In genomic region chr1:181778630-181779285, GRCh38 we compare ENCODE assay signal across 16 cellular contexts.
DNase-seq lines count a peak whose midpoint lies in the region; FAIRE-seq and TF ChIP-seq lines count a peak whose summit lies in the region.
"Had no signal": no experiment of that assay in that cellular context is flagged by ENCODE, and none has a peak within 500 bp of the region (broad histone marks: within the 10 kb centered on the region; RNA-seq: fewer than 3 reads in every experiment).

No MANE protein-coding gene starts in this region.

- H3K56ac ChIP-seq in H1 (replicated peaks; ENCODE audit: insufficient read length, low read depth, low read length): no peak overlapping the region

- no peak overlapping the region for H4K8ac ChIP-seq in H1 (ENCODE audit: extremely low read depth, insufficient read depth, low read length)

- 79% methylated on average over 4 of the region's 4 CpGs; no CpG with 5 or more reads in 1 of the 2 experiments for WGBS in H1 (ENCODE audit: extremely low coverage in 1 of 2, insufficient coverage in 1 of 2, insufficient read length in 1 of 2, insufficient replicate concordance in 2 of 2, low coverage in 1 of 2, low lambda C conversion rate in 2 of 2, missing lambda C conversion rate in 1 of 2), 2 experiments

- H4K91ac ChIP-seq in H1 (replicated peaks; ENCODE audit: insufficient read length, low read length): no peak overlapping the region

- no peaks in the 10 kb centered on the region for H4K20me1 ChIP-seq in H1 (replicated peaks in 1 of 2; ENCODE audit: control insufficient read depth in 1 of 2, insufficient read depth in 2 of 2, low read length in 2 of 2)
- H4K20me1 ChIP-seq: BLaER1 treated with 17β-estradiol and CSF1 and Interleukin-3, amounts not matched to agents 10 nM and 100 nM had no signal

- H3K4me3 Mint-ChIP-seq in mesothelial cell of epicardium: no peak overlapping the region
- H3K4me3 Mint-ChIP-seq: activated B cell treated with CpG ODN at 0.5 μM for 24 hours had no signal

- H3K4ac ChIP-seq in H1 (replicated peaks; ENCODE audit: insufficient read length, low read depth, low read length): no peak overlapping the region

- peaks cover 51% of the 10 kb centered on the region for H3K27me3 Mint-ChIP-seq in mesothelial cell of epicardium (ENCODE audit: low read depth)
- H3K27me3 Mint-ChIP-seq: activated B cell treated with CpG ODN at 0.5 μM for 24 hours had no signal

- H3K4me1 ChIP-seq in H1 (replicated peaks in 1 of 4; ENCODE audit: control insufficient read depth in 3 of 4, insufficient read depth in 4 of 4, low read length in 3 of 4): peaks cover 0 to 7% (median 2%) of the 10 kb centered on the region in 4 experiments; a peak in 3 of 7 replicates
- H3K4me1 ChIP-seq: BLaER1 treated with 17β-estradiol and CSF1 and Interleukin-3, amounts not matched to agents 10 nM and 100 nM; Peyer's patch; testis had no signal

- H3K23me2 ChIP-seq in H1 (ENCODE audit: low read depth, low read length): no peaks in the 10 kb centered on the region

- no peak overlapping the region for H2BK12ac ChIP-seq in H1 (ENCODE audit: low read depth, low read length)

- in situ Hi-C loops in G401 (cut with HindIII; ENCODE audit: low sequenced_read_pairs): no loop called here

- no peak overlapping the region for H3K23ac ChIP-seq in H1 (ENCODE audit: insufficient read length)

- H3K9ac ChIP-seq in H1 (replicated peaks in 1 of 4; ENCODE audit: extremely low read depth in 1 of 4, low read depth in 3 of 4, low read length in 3 of 4): no peak overlapping the region
- H3K9ac ChIP-seq: BLaER1 treated with 17β-estradiol and CSF1 and Interleukin-3, amounts not matched to agents 10 nM and 100 nM had no signal

- H2BK20ac ChIP-seq in H1 (ENCODE audit: low read length): no peak overlapping the region

- CTCF ChIA-PET in H1 (lab: Charles Lee; ENCODE audit: partially characterized antibody): interaction anchor here (0.6 to 1.7 kb wide), 8 partner anchors 8 to 297 kb away, joined by 3 to 4 read pairs (median 3); no protein-coding TSS in a partner anchor

- no peak overlapping the region for H3K27ac Mint-ChIP-seq in mesothelial cell of epicardium
- H3K27ac Mint-ChIP-seq: activated B cell treated with CpG ODN at 0.5 μM for 24 hours had no signal

- POLR2A ChIA-PET in H1 (lab: Charles Lee; ENCODE audit: partially characterized antibody): no interaction called here

- no peaks in the 10 kb centered on the region for H3K9me3 Mint-ChIP-seq in mesothelial cell of epicardium
- H3K9me3 Mint-ChIP-seq: activated B cell treated with CpG ODN at 0.5 μM for 24 hours had no signal

- H3K18ac ChIP-seq in H1 (ENCODE audit: extremely low read depth, low read length): no peak overlapping the region

- H3K9me3 ChIP-seq in H1 (ENCODE audit: insufficient read depth in 2 of 2, low read depth in 1 of 2, low read length in 1 of 2): no peaks in the 10 kb centered on the region
- H3K9me3 ChIP-seq: BLaER1 treated with 17β-estradiol and CSF1 and Interleukin-3, amounts not matched to agents 10 nM and 100 nM; Peyer's patch; testis had no signal

- H2BK120ac ChIP-seq in H1 (replicated peaks; ENCODE audit: low read depth, low read length): no peak overlapping the region

- no peak overlapping the region for H3K14ac ChIP-seq in H1 (ENCODE audit: insufficient read length)

- no peak for FAIRE-seq in H1 (lab: Jason Lieb, UNC)

- peaks cover 0 to 3% (median 0%) of the 10 kb centered on the region in 4 experiments; a peak in 1 of 7 replicates for H3K27me3 ChIP-seq in H1 (replicated peaks in 1 of 4; ENCODE audit: control insufficient read depth in 3 of 4, extremely low read depth in 1 of 4, insufficient read depth in 3 of 4, low read length in 3 of 4)
- H3K27me3 ChIP-seq: BLaER1 treated with 17β-estradiol and CSF1 and Interleukin-3, amounts not matched to agents 10 nM and 100 nM; Peyer's patch; testis had no signal

- no peaks in the 10 kb centered on the region for H3K79me1 ChIP-seq in H1 (ENCODE audit: low read depth, low read length)

- no peak overlapping the region for H4K5ac ChIP-seq in H1 (ENCODE audit: insufficient read length, low read depth, low read length)

- H2AK5ac ChIP-seq in H1 (ENCODE audit: low read depth, low read length): no peak overlapping the region

- no peak overlapping the region for H3K4me3 ChIP-seq in H1 (ENCODE audit: extremely low read depth in 1 of 4, insufficient read depth in 2 of 4, low read depth in 3 of 4, low read length in 4 of 4)
- H3K4me3 ChIP-seq: BLaER1 treated with 17β-estradiol and CSF1 and Interleukin-3, amounts not matched to agents 10 nM and 100 nM; Peyer's patch; testis had no signal

- no peak for TF ChIP-seq RAD21 in H1 (IDR thresholded peaks at IDR 0.05 in 1 of 2, conservative IDR thresholded peaks at IDR 0.05 in 1 of 2; ENCODE audit: low read depth in 2 of 2, low read length in 2 of 2)

- peak; percentile 84 for DNase-seq in G401 (ENCODE audit: low spot score)
- DNase-seq in NCI-H69 (lab: John Stamatoyannopoulos, UW): peak; percentile 98
- DNase-seq in H1 (ENCODE audit: low read depth in 1 of 2, low spot score in 2 of 2): no peak
- DNase-seq in retina: peak; percentile 61
- DNase-seq in stimulated activated CD4-positive, alpha-beta T cell treated with anti-CD3 and anti-CD28 coated beads, Interleukin-2, amount 100 ng/mL, for 48 hours: no peak
- no peak for DNase-seq in mesothelial cell of epicardium (ENCODE audit: low spot score in 2 of 2, unreplicated experiment in 2 of 2)
- no peak for DNase-seq in pons (ENCODE audit: low spot score)
- DNase-seq: activated B cell treated with CpG ODN at 0.5 μM for 24 hours; activated effector memory CD4-positive, alpha-beta T cell treated with anti-CD3 and anti-CD28 coated beads, Interleukin-2, amount 50 U/mL, for 16 hours; anterior cingulate cortex; HCEC 1CT; Peyer's patch; stimulated activated CD4-positive, alpha-beta T cell treated with anti-CD3 and anti-CD28 coated beads, Interleukin-4, amount 100 ng/mL, for 24 hours; T-helper 1 cell; testis had no signal

- H3K79me2 ChIP-seq in H1 (ENCODE audit: control insufficient read depth in 1 of 2, insufficient read depth in 2 of 2, low read length in 2 of 2): no peaks in the 10 kb centered on the region

- no peaks in the 10 kb centered on the region for H3K36me3 Mint-ChIP-seq in mesothelial cell of epicardium

- no peaks in the 10 kb centered on the region for H3K36me3 ChIP-seq in H1 (ENCODE audit: control insufficient read depth in 2 of 4, insufficient read depth in 4 of 4, low read length in 3 of 4)
- H3K36me3 ChIP-seq: BLaER1 treated with 17β-estradiol and CSF1 and Interleukin-3, amounts not matched to agents 10 nM and 100 nM; Peyer's patch had no signal

- no peaks in the 10 kb centered on the region for H3K4me1 Mint-ChIP-seq in mesothelial cell of epicardium
- H3K4me1 Mint-ChIP-seq: activated B cell treated with CpG ODN at 0.5 μM for 24 hours had no signal

- H3K4me2 ChIP-seq in H1 (ENCODE audit: insufficient read depth in 1 of 2, low read depth in 2 of 2, low read length in 2 of 2): no peak overlapping the region; a peak in 1 of 4 replicates
- H3K4me2 ChIP-seq: BLaER1 treated with 17β-estradiol and CSF1 and Interleukin-3, amounts not matched to agents 10 nM and 100 nM had no signal

- TF ChIP-seq POLR2A in H1 (IDR thresholded peaks at IDR 0.05; ENCODE audit: control extremely low read depth in 1 of 2, low read depth in 2 of 2, low read length in 2 of 2): no peak

- no peak overlapping the region for H3K27ac ChIP-seq in H1 (ENCODE audit: low read depth, low read length)
- H3K27ac ChIP-seq: BLaER1 treated with 17β-estradiol and CSF1 and Interleukin-3, amounts not matched to agents 10 nM and 100 nM; Peyer's patch; testis had no signal

- peak overlapping the region; percentile 67; the same call in 1 of the 2 replicates for H2BK15ac ChIP-seq in H1 (ENCODE audit: low read length)

- H2BK5ac ChIP-seq in H1 (ENCODE audit: low read depth, low read length): no peak overlapping the region

- no peak for TF ChIP-seq EP300 in H1 (IDR thresholded peaks at IDR 0.05; ENCODE audit: borderline replicate concordance in 1 of 2, low read depth in 2 of 2, low read length in 2 of 2)

- TF ChIP-seq CTCF in H1 (IDR thresholded peaks at IDR 0.05; ENCODE audit: control extremely low read depth in 1 of 3, insufficient read depth in 1 of 3, low read depth in 1 of 3, low read length in 3 of 3): no peak
- no peak for TF ChIP-seq CTCF in mesothelial cell of epicardium (IDR thresholded peaks at IDR 0.05; ENCODE audit: unreplicated experiment)

- H2AFZ ChIP-seq in H1 (ENCODE audit: low read length): peak overlapping the region; percentile 49; the same call in 1 of the 2 replicates

TF ChIP-seq in H1, 55 proteins besides CTCF, POLR2A, EP300 and RAD21 (continues in another document):
- TF ChIP-seq CHD2 (IDR thresholded peaks at IDR 0.05; ENCODE audit: low read length) (no peak), SIRT6 (IDR thresholded peaks at IDR 0.05; ENCODE audit: low read length) (no peak), TCF12 (IDR thresholded peaks at IDR 0.05; ENCODE audit: low read depth, low read length) (no peak), YY1 (IDR thresholded peaks at IDR 0.05; ENCODE audit: low read depth, low read length) (no peak), GTF2F1 (IDR thresholded peaks at IDR 0.05; ENCODE audit: borderline replicate concordance, low read depth, low read length) (no peak), E2F6 (IDR thresholded peaks at IDR 0.05) (no peak), POLR2AphosphoS5 (IDR thresholded peaks at IDR 0.05; ENCODE audit: low read depth, low read length) (no peak), JUND (IDR thresholded peaks at IDR 0.05; ENCODE audit: low read length) (no peak), BACH1 (IDR thresholded peaks at IDR 0.05; ENCODE audit: low read length) (no peak), TBP (IDR thresholded peaks at IDR 0.05; ENCODE audit: low read depth, low read length) (no peak)

Comparison
In these comparisons a context has a peak if more than half of its experiments do, and no peak if none do; other contexts are left out.
1. DNase-seq: peak in G401 (single experiment), NCI-H69 (single experiment) and retina (single experiment); none in H1 (0 of 2), stimulated activated CD4-positive, alpha-beta T cell treated with anti-CD3 and anti-CD28 coated beads, Interleukin-2, amount 100 ng/mL, for 48 hours (0 of 2), mesothelial cell of epicardium (0 of 2) and pons (single experiment).